14 cellular contexts compared by ENCODE assay signal in genomic region chr20:58665606-58666005, GRCh38. TPM values are rescaled to one million over a fixed set of nuclear protein-coding genes. Genes with fewer than 3 reads are reported as not detected.
A peak's percentile ranks its signal among the peaks of the same experiment; 100 is the strongest.
DNase-seq lines count a peak whose midpoint lies in the region; ATAC-seq and TF ChIP-seq lines count a peak whose summit lies in the region.
"Had no signal": no experiment of that assay in that cellular context is flagged by ENCODE, and none has a peak within 500 bp of the region (broad histone marks: within the 10 kb centered on the region; RNA-seq: fewer than 3 reads in every experiment).

No MANE protein-coding gene starts in this region.

- peak; percentile 37 for DNase-seq in ELF-1 (ENCODE audit: low read depth, low spot score)
- peak; percentile 69 for DNase-seq in NCI-H82 treated with DMSO at 0.1 percent for 48 hours (lab: John Stamatoyannopoulos, UW; ENCODE audit: unreplicated experiment)
- peak; percentile 60 for DNase-seq in osteocyte (ENCODE audit: extremely low spot score, unreplicated experiment)
- DNase-seq in NCI-H2227 treated with DMSO at 0.1 percent for 48 hours (lab: John Stamatoyannopoulos, UW): no peak
- no peak for DNase-seq in NCI-H1930 (lab: John Stamatoyannopoulos, UW)
- DNase-seq: amniotic stem cell; GF-D8; left cardiac atrium; NCI-H1436; occipital lobe; stimulated activated CD4-positive, alpha-beta T cell treated with anti-CD3 and anti-CD28 coated beads, Interleukin-4, amount 100 ng/mL, for 24 hours; T-cell had no signal

- no peak for ATAC-seq in GM21381 (IDR thresholded peaks at IDR 0.05; ENCODE audit: unreplicated experiment)
- ATAC-seq: left cardiac atrium, T-cell had no signal

- H3K36me3 Mint-ChIP-seq in brain: peaks cover 64% of the 10 kb centered on the region
- H3K36me3 Mint-ChIP-seq in osteocyte (ENCODE audit: unreplicated experiment): peaks cover 40% of the 10 kb centered on the region

- H3K27ac Mint-ChIP-seq in brain (peak overlapping the region in 3 of 5 experiments; percentile 44 to 87 (median 60)), osteocyte (ENCODE audit: unreplicated experiment) (no peak overlapping the region)

- H3K4me1 Mint-ChIP-seq in brain (peaks cover 61% of the 10 kb centered on the region), osteocyte (ENCODE audit: unreplicated experiment) (no peaks in the 10 kb centered on the region)

- H3K4me3 Mint-ChIP-seq in brain: no peak overlapping the region
- H3K4me3 Mint-ChIP-seq in osteocyte (ENCODE audit: unreplicated experiment): no peak overlapping the region

- H3K27me3 Mint-ChIP-seq in brain: no peaks in the 10 kb centered on the region
- H3K27me3 Mint-ChIP-seq in osteocyte (ENCODE audit: unreplicated experiment): no peaks in the 10 kb centered on the region
- H3K27me3 Mint-ChIP-seq: T-cell had no signal

- TF ChIP-seq CTCF in brain (conservative IDR thresholded peaks at IDR 0.05): no peak
- no peak for TF ChIP-seq CTCF in osteocyte (IDR thresholded peaks at IDR 0.05)

- H3K9me3 Mint-ChIP-seq in brain (no peaks in the 10 kb centered on the region), osteocyte (ENCODE audit: unreplicated experiment) (no peaks in the 10 kb centered on the region)
- H3K9me3 Mint-ChIP-seq: T-cell had no signal

RNA-seq across cellular contexts. Expression of gene STX16, which starts 14.5 kb away (rescaled TPM):
- polyA plus RNA-seq in brain (ENCODE audit: insufficient read depth, low read depth, low replicate concordance): 23.8 TPM
- total RNA-seq in osteocyte: 66.9 and 67.0 TPM in 2 replicates

RNA-seq across cellular contexts. Expression of gene NPEPL1, which starts 27.0 kb away (rescaled TPM):
- polyA plus RNA-seq in brain (ENCODE audit: insufficient read depth, low read depth, low replicate concordance): 13.7 TPM
- total RNA-seq in osteocyte: 13.1 and 13.6 TPM in 2 replicates

Comparison
In these comparisons a context has a peak if more than half of its experiments do, and no peak if none do; other contexts are left out.
1. DNase-seq: peak in ELF-1 (single experiment), NCI-H82 treated with DMSO at 0.1 percent for 48 hours (single experiment) and osteocyte (single experiment); none in NCI-H2227 treated with DMSO at 0.1 percent for 48 hours (single experiment) and NCI-H1930 (0 of 2).